16 cellular contexts compared by ENCODE assay signal in the genomic region with DNA sequence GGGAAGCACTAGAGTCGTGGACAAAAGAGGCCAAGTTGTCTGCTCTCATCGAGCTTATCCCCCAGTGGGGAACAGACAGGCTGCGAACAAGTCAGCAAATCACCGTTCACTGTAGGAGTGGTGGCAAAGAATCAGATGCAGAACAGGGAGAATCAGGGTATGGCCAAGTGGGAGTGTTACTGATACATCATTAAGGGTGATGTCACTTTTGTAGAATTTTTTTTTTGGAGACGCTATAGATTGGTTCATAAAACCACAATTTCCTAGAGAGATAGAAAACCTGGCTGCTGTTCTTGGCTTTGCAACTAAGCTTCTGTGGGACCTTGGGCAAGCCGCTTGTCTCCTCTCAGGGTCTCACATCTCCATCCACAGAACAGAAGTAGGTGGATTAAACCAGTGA. TPM values are rescaled to one million over a fixed set of nuclear protein-coding genes. Genes with fewer than 3 reads are reported as not detected.
"Had no signal": no experiment of that assay in that cellular context is flagged by ENCODE, and none has a peak within 500 bp of the region (broad histone marks: within the 10 kb centered on the region; RNA-seq: fewer than 3 reads in every experiment).

No MANE protein-coding gene starts in this region.

- ATAC-seq: naive thymus-derived CD4-positive, alpha-beta T cell; stimulated activated naive B cell treated with anti-CD40 and anti-IgM and Interleukin-4, amounts not matched to agents 10 μg/mL and 1 μg/mL and 100 μg/mL, for 72 hours had no signal

- H3K27ac ChIP-seq: adrenal gland, breast epithelium, lower lobe of right lung, sigmoid colon, upper lobe of right lung had no signal

- H3K27me3 ChIP-seq: adrenal gland, breast epithelium, sigmoid colon, upper lobe of right lung had no signal

- H3K9me3 ChIP-seq: adrenal gland, breast epithelium, lower lobe of right lung, sigmoid colon, upper lobe of right lung had no signal

- H3K4me3 ChIP-seq: adrenal gland, breast epithelium, lower lobe of right lung, sigmoid colon, upper lobe of right lung had no signal

- DNase-seq: activated CD4-positive, alpha-beta T cell treated with anti-CD3 and anti-CD28 coated beads, Interleukin-2, amount 50 U/mL, for 1 hour; activated CD4-positive, CD25-positive, alpha-beta regulatory T cell; activated naive CD4-positive, alpha-beta T cell treated with anti-CD3 and anti-CD28 coated beads, Interleukin-2, amount 10 ng/mL, durations not matched to agents 7 days and 5 days; adrenal gland; left cardiac atrium; lower lobe of right lung; midbrain; naive thymus-derived CD4-positive, alpha-beta T cell; nucleus accumbens; sigmoid colon; stimulated activated CD4-positive, alpha-beta T cell treated with anti-CD3 and anti-CD28 coated beads, Interleukin-2, amount 100 ng/mL, for 24 hours; stimulated activated naive B cell treated with anti-CD40 and anti-IgM and Interleukin-4, amounts not matched to agents 10 μg/mL and 1 μg/mL and 100 μg/mL, for 72 hours; T-helper 2 cell; upper lobe of right lung had no signal

- H3K4me3 Mint-ChIP-seq: activated naive CD4-positive, alpha-beta T cell treated with anti-CD3 and anti-CD28 coated beads, Interleukin-2, amount 10 ng/mL, durations not matched to agents 7 days and 5 days; naive thymus-derived CD4-positive, alpha-beta T cell; stimulated activated naive B cell treated with anti-CD40 and anti-IgM and Interleukin-4, amounts not matched to agents 10 μg/mL and 1 μg/mL and 100 μg/mL, for 72 hours had no signal

- H3K27me3 Mint-ChIP-seq: stimulated activated naive B cell treated with anti-CD40 and anti-IgM and Interleukin-4, amounts not matched to agents 10 μg/mL and 1 μg/mL and 100 μg/mL, for 72 hours had no signal

- H3K4me1 ChIP-seq: adrenal gland, breast epithelium, lower lobe of right lung, sigmoid colon, upper lobe of right lung had no signal

- H3K36me3 ChIP-seq: adrenal gland, breast epithelium, lower lobe of right lung, sigmoid colon, upper lobe of right lung had no signal

- H3K4me1 Mint-ChIP-seq: stimulated activated naive B cell treated with anti-CD40 and anti-IgM and Interleukin-4, amounts not matched to agents 10 μg/mL and 1 μg/mL and 100 μg/mL, for 72 hours had no signal

- H3K27ac Mint-ChIP-seq: activated naive CD4-positive, alpha-beta T cell treated with anti-CD3 and anti-CD28 coated beads, Interleukin-2, amount 10 ng/mL, durations not matched to agents 7 days and 5 days; activated T-helper 2 cell treated with anti-CD3 and anti-CD28 coated beads, Interferon-gamma antibody, Interleukin-2, Interleukin-4, amounts not matched to agents 10 μg/mL and 5 μg/mL and 100 μg/mL, durations not matched to agents 14 hours and 24 hours and 36 hours; naive thymus-derived CD4-positive, alpha-beta T cell; stimulated activated naive B cell treated with anti-CD40 and anti-IgM and Interleukin-4, amounts not matched to agents 10 μg/mL and 1 μg/mL and 100 μg/mL, for 72 hours had no signal

- H3K36me3 Mint-ChIP-seq: activated naive CD4-positive, alpha-beta T cell treated with anti-CD3 and anti-CD28 coated beads, Interleukin-2, amount 10 ng/mL, durations not matched to agents 7 days and 5 days; naive thymus-derived CD4-positive, alpha-beta T cell; stimulated activated naive B cell treated with anti-CD40 and anti-IgM and Interleukin-4, amounts not matched to agents 10 μg/mL and 1 μg/mL and 100 μg/mL, for 72 hours had no signal

- H3K9me3 Mint-ChIP-seq: activated naive CD4-positive, alpha-beta T cell treated with anti-CD3 and anti-CD28 coated beads, Interleukin-2, amount 10 ng/mL, durations not matched to agents 7 days and 5 days; activated T-helper 2 cell treated with anti-CD3 and anti-CD28 coated beads, Interferon-gamma antibody, Interleukin-2, Interleukin-4, amounts not matched to agents 10 μg/mL and 5 μg/mL and 100 μg/mL, durations not matched to agents 14 hours and 24 hours and 36 hours; naive thymus-derived CD4-positive, alpha-beta T cell; stimulated activated naive B cell treated with anti-CD40 and anti-IgM and Interleukin-4, amounts not matched to agents 10 μg/mL and 1 μg/mL and 100 μg/mL, for 72 hours had no signal

RNA-seq across cellular contexts. Expression of gene SPRY4, which starts 21.2 kb away (rescaled TPM):
- polyA plus RNA-seq: naive thymus-derived CD4-positive, alpha-beta T cell had no signal
